ENCODE assay signal across 17 cellular contexts in the genomic region with DNA sequence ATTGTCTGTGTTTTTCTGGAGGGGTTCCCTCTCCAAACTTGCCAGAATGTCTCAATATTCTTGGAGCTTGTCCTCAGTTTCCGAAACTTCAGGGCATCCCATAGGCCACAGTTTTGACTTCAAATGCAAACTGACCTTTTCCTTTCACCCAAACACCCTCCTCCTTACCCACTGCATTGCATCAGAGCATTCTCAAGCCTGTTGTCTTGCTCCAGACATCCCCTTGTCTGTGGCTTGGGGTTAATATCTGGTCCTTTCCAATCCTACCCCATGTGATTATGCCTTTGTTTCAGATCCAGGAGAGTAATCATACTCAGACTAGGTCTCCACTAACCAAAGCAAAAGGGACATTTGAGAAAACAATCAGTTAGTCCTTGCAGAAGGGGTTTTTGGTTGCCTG.
A peak's percentile ranks its signal among the peaks of the same experiment; 100 is the strongest.
DNase-seq lines count a peak whose midpoint lies in the region; ATAC-seq, FAIRE-seq and TF ChIP-seq lines count a peak whose summit lies in the region.
"Had no signal": no experiment of that assay in that cellular context is flagged by ENCODE, and none has a peak within 500 bp of the region (broad histone marks: within the 10 kb centered on the region; RNA-seq: fewer than 3 reads in every experiment).

No MANE protein-coding gene starts in this region.

- intact Hi-C loops in kidney (cut with DNase I): no loop called here

- H3K27me3 ChIP-seq in GM23338 (ENCODE audit: insufficient read depth): no peaks in the 10 kb centered on the region
- no peaks in the 10 kb centered on the region for H3K27me3 ChIP-seq in bronchial epithelial cell (ENCODE audit: control insufficient read depth, insufficient read depth, low read length)

- FAIRE-seq in bronchial epithelial cell (lab: Jason Lieb, UNC) (peak; percentile 64), kidney (lab: Jason Lieb, UNC) (no peak)
- FAIRE-seq: G401.6, RCC 7860 had no signal

- H3K27me3 Mint-ChIP-seq in GM23338 (ENCODE audit: insufficient read depth, low read depth, poor library complexity) (peaks cover 3% of the 10 kb centered on the region), neural crest cell (ENCODE audit: low read depth) (no peaks in the 10 kb centered on the region)
- H3K27me3 Mint-ChIP-seq in T-helper 2 cell treated with Interferon-gamma antibody and Interleukin-4, amounts not matched to agents 5 μg/mL and 100 μg/mL, for 36 hours (ENCODE audit: low read depth): no peaks in the 10 kb centered on the region

- H3K27ac Mint-ChIP-seq in GM23338 (no peak overlapping the region), neural crest cell (ENCODE audit: unreplicated experiment) (peak overlapping the region; percentile 39)
- H3K27ac Mint-ChIP-seq in T-helper 2 cell treated with Interferon-gamma antibody and Interleukin-4, amounts not matched to agents 5 μg/mL and 100 μg/mL, for 36 hours: no peak overlapping the region
- H3K27ac Mint-ChIP-seq: CD8-positive, alpha-beta memory T cell had no signal

- no peak for DNase-seq in GM23338 (ENCODE audit: low spot score)
- DNase-seq in bronchial epithelial cell (ENCODE audit: low read depth): no peak
- DNase-seq in neural crest cell (ENCODE audit: low read depth, low spot score): no peak
- DNase-seq in kidney: no peak
- no peak for DNase-seq in T-helper 9 cell
- no peak for DNase-seq in SHP77 treated with DMSO at 0.1 percent for 48 hours (lab: John Stamatoyannopoulos, UW)
- DNase-seq in T-helper 2 cell treated with Interferon-gamma antibody and Interleukin-4, amounts not matched to agents 5 μg/mL and 100 μg/mL, for 36 hours (ENCODE audit: low spot score): no peak
- DNase-seq: CD8-positive, alpha-beta memory T cell; NCI-H1417 treated with DMSO at 0.1 percent for 48 hours; NCI-H1930; SIG-M5 had no signal

- H3K4me1 ChIP-seq in GM23338 (ENCODE audit: insufficient read depth) (peaks cover 11% of the 10 kb centered on the region; the same call in 1 of the 2 replicates), kidney (ENCODE audit: control insufficient read depth in 1 of 2, insufficient read depth in 1 of 2, low read depth in 1 of 2, low read length in 2 of 2) (no peaks in the 10 kb centered on the region)
- H3K4me1 ChIP-seq: A549; BLaER1 treated with 17β-estradiol and CSF1 and Interleukin-3, amounts not matched to agents 10 nM and 100 nM had no signal

- H3K27ac ChIP-seq in GM23338 (ENCODE audit: low read depth): no peak overlapping the region
- H3K27ac ChIP-seq in kidney (ENCODE audit: low read depth in 2 of 2, low read length in 2 of 2): no peak overlapping the region
- H3K27ac ChIP-seq: A549; BLaER1 treated with 17β-estradiol and CSF1 and Interleukin-3, amounts not matched to agents 10 nM and 100 nM had no signal

- H3K36me3 ChIP-seq in GM23338 (ENCODE audit: insufficient read depth) (no peaks in the 10 kb centered on the region), bronchial epithelial cell (ENCODE audit: control insufficient read depth, insufficient read depth, low read length) (no peaks in the 10 kb centered on the region), kidney (ENCODE audit: control insufficient read depth in 1 of 2, insufficient read depth in 2 of 2, low read length in 2 of 2) (no peaks in the 10 kb centered on the region)
- H3K36me3 ChIP-seq: BLaER1 treated with 17β-estradiol and CSF1 and Interleukin-3, amounts not matched to agents 10 nM and 100 nM had no signal

- peak overlapping the region; percentile 90; the same call in 1 of the 2 replicates for H2AFZ ChIP-seq in GM23338

- H4K20me1 ChIP-seq in GM23338 (replicated peaks; ENCODE audit: insufficient read depth): no peaks in the 10 kb centered on the region

- ATAC-seq in GM18502 (IDR thresholded peaks at IDR 0.05; ENCODE audit: poor library complexity, unreplicated experiment) (peak; percentile 12), GM23338 (no peak)

- no peak overlapping the region for H3K9ac ChIP-seq in kidney (ENCODE audit: low read length in 2 of 2)
- H3K9ac ChIP-seq: BLaER1 treated with 17β-estradiol and CSF1 and Interleukin-3, amounts not matched to agents 10 nM and 100 nM had no signal

- H3K9me2 ChIP-seq in GM23338 (ENCODE audit: insufficient read depth): no peaks in the 10 kb centered on the region

- peaks cover 14% of the 10 kb centered on the region for H3K4me1 Mint-ChIP-seq in GM23338
- peaks cover 24% of the 10 kb centered on the region for H3K4me1 Mint-ChIP-seq in neural crest cell
- no peaks in the 10 kb centered on the region for H3K4me1 Mint-ChIP-seq in T-helper 2 cell treated with Interferon-gamma antibody and Interleukin-4, amounts not matched to agents 5 μg/mL and 100 μg/mL, for 36 hours (ENCODE audit: low read depth)
- H3K4me1 Mint-ChIP-seq: CD8-positive, alpha-beta memory T cell had no signal

- no peaks in the 10 kb centered on the region; the same call in 2 of the 3 replicates for H3K9me3 Mint-ChIP-seq in GM23338
- no peaks in the 10 kb centered on the region for H3K9me3 Mint-ChIP-seq in neural crest cell
- no peaks in the 10 kb centered on the region for H3K9me3 Mint-ChIP-seq in T-helper 2 cell treated with Interferon-gamma antibody and Interleukin-4, amounts not matched to agents 5 μg/mL and 100 μg/mL, for 36 hours
- H3K9me3 Mint-ChIP-seq: CD8-positive, alpha-beta memory T cell had no signal

- no peak overlapping the region for H3K4me3 Mint-ChIP-seq in GM23338
- no peak overlapping the region for H3K4me3 Mint-ChIP-seq in neural crest cell
- H3K4me3 Mint-ChIP-seq in T-helper 2 cell treated with Interferon-gamma antibody and Interleukin-4, amounts not matched to agents 5 μg/mL and 100 μg/mL, for 36 hours: no peak overlapping the region
- H3K4me3 Mint-ChIP-seq: CD8-positive, alpha-beta memory T cell had no signal

- H3K4me3 ChIP-seq in GM23338 (no peak overlapping the region), bronchial epithelial cell (ENCODE audit: low read depth, low read length) (no peak overlapping the region), kidney (ENCODE audit: low read length in 2 of 2) (no peak overlapping the region)
- H3K4me3 ChIP-seq: A549; BLaER1 treated with 17β-estradiol and CSF1 and Interleukin-3, amounts not matched to agents 10 nM and 100 nM; GM12878 had no signal

- no peaks in the 10 kb centered on the region for H3K79me2 ChIP-seq in GM23338 (replicated peaks; ENCODE audit: insufficient read depth)

- TF ChIP-seq CTCF in GM23338 (conservative IDR thresholded peaks at IDR 0.05; ENCODE audit: low read depth in 2 of 2): no peak
- TF ChIP-seq CTCF in bronchial epithelial cell (IDR thresholded peaks at IDR 0.05; ENCODE audit: insufficient read depth, low read length, severe bottlenecking): no peak
- no peak for TF ChIP-seq CTCF in neural crest cell (conservative IDR thresholded peaks at IDR 0.05)
- no peak for TF ChIP-seq CTCF in kidney (IDR thresholded peaks at IDR 0.05; ENCODE audit: borderline replicate concordance, extremely low read depth, insufficient read depth)

- H3F3A ChIP-seq in GM23338 (replicated peaks; ENCODE audit: low read depth): no peaks in the 10 kb centered on the region

- H3K9me3 ChIP-seq in kidney (ENCODE audit: control insufficient read depth in 1 of 2, low read length in 2 of 2): no peaks in the 10 kb centered on the region
- H3K9me3 ChIP-seq: A549; BLaER1 treated with 17β-estradiol and CSF1 and Interleukin-3, amounts not matched to agents 10 nM and 100 nM had no signal

- no peaks in the 10 kb centered on the region for H3K36me3 Mint-ChIP-seq in GM23338 (ENCODE audit: low read depth)
- no peaks in the 10 kb centered on the region for H3K36me3 Mint-ChIP-seq in neural crest cell (ENCODE audit: low read depth)
- no peaks in the 10 kb centered on the region for H3K36me3 Mint-ChIP-seq in T-helper 2 cell treated with Interferon-gamma antibody and Interleukin-4, amounts not matched to agents 5 μg/mL and 100 μg/mL, for 36 hours (ENCODE audit: low read depth)
- H3K36me3 Mint-ChIP-seq: CD8-positive, alpha-beta memory T cell had no signal

- no peak overlapping the region for H3K4me2 ChIP-seq in GM23338
- H3K4me2 ChIP-seq: A549; BLaER1 treated with 17β-estradiol and CSF1 and Interleukin-3, amounts not matched to agents 10 nM and 100 nM had no signal

TF ChIP-seq in GM23338, 12 proteins besides CTCF, POLR2A, EP300 and RAD21 (continues in another document):
- no peak for TF ChIP-seq JUNB (IDR thresholded peaks at IDR 0.05; ENCODE audit: unreplicated experiment)
- TF ChIP-seq POLR2AphosphoS5 (IDR thresholded peaks at IDR 0.05; ENCODE audit: low read depth): no peak
- TF ChIP-seq EZH2phosphoT487 (IDR thresholded peaks at IDR 0.05; ENCODE audit: unreplicated experiment): no peak
- no peak for TF ChIP-seq NANOG (IDR thresholded peaks at IDR 0.05; ENCODE audit: borderline replicate concordance)
